Comparison of ENCODE assay signal across 1 cellular context in genomic region chr1:93672069-93672468, GRCh38.
TF ChIP-seq lines count a peak whose summit lies in the region.

No MANE protein-coding gene starts in this region.

TF ChIP-seq in HepG2, 621 proteins besides CTCF, POLR2A, EP300 and RAD21 (continued from another document and continues in another):
- no peak for TF ChIP-seq MZF1 (CRISPR knock-in tag; IDR thresholded peaks at IDR 0.05; ENCODE audit: borderline replicate concordance)
- no peak for TF ChIP-seq ZNF781 (CRISPR knock-in tag; IDR thresholded peaks at IDR 0.05; ENCODE audit: borderline replicate concordance, not compliant biosample characterization)
- TF ChIP-seq SNAI1 (CRISPR knock-in tag; IDR thresholded peaks at IDR 0.05; ENCODE audit: borderline replicate concordance), result no peak
- no peak for TF ChIP-seq AHR (CRISPR knock-in tag; IDR thresholded peaks at IDR 0.05)
- TF ChIP-seq HMG20A (CRISPR knock-in tag; IDR thresholded peaks at IDR 0.05; ENCODE audit: borderline replicate concordance), result no peak
- no peak for TF ChIP-seq FOXJ3 (CRISPR knock-in tag; IDR thresholded peaks at IDR 0.05; ENCODE audit: borderline replicate concordance)
- no peak for TF ChIP-seq ZNF446 (CRISPR knock-in tag; IDR thresholded peaks at IDR 0.05)
- no peak for TF ChIP-seq ELK4 (CRISPR knock-in tag; IDR thresholded peaks at IDR 0.05; ENCODE audit: borderline replicate concordance)
- peak; percentile 73 for TF ChIP-seq HNF4A (CRISPR knock-in tag; IDR thresholded peaks at IDR 0.05)
- no peak for TF ChIP-seq YEATS4 (CRISPR knock-in tag; IDR thresholded peaks at IDR 0.05; ENCODE audit: borderline replicate concordance)
- TF ChIP-seq ERF (CRISPR knock-in tag; IDR thresholded peaks at IDR 0.05), result no peak
- peak; percentile 13; the same call in 1 of the 2 replicates for TF ChIP-seq RXRB (CRISPR knock-in tag; IDR thresholded peaks at IDR 0.05; ENCODE audit: borderline replicate concordance)
- no peak for TF ChIP-seq SMAD9 (CRISPR knock-in tag; IDR thresholded peaks at IDR 0.05)
- TF ChIP-seq GLI4 (CRISPR knock-in tag; IDR thresholded peaks at IDR 0.05; ENCODE audit: borderline replicate concordance), result no peak
- TF ChIP-seq SMC3 (IDR thresholded peaks at IDR 0.05; ENCODE audit: low read length), result no peak
- TF ChIP-seq KAT8 (CRISPR knock-in tag; IDR thresholded peaks at IDR 0.05), result no peak
- no peak for TF ChIP-seq FOXA3 (CRISPR knock-in tag; IDR thresholded peaks at IDR 0.05)
- TF ChIP-seq NAIF1 (CRISPR knock-in tag; IDR thresholded peaks at IDR 0.05; ENCODE audit: borderline replicate concordance), result no peak
- TF ChIP-seq ZFP36 (IDR thresholded peaks at IDR 0.05; ENCODE audit: borderline replicate concordance, low read depth, low read length, partially characterized antibody), result no peak
- no peak for TF ChIP-seq ZNF577 (CRISPR knock-in tag; IDR thresholded peaks at IDR 0.05; ENCODE audit: borderline replicate concordance, low read depth)
- peak; percentile 62; the same call in 1 of the 2 replicates for TF ChIP-seq PATZ1 (CRISPR knock-in tag; IDR thresholded peaks at IDR 0.05)
- no peak for TF ChIP-seq IRF1 (CRISPR knock-in tag; IDR thresholded peaks at IDR 0.05; ENCODE audit: low read depth)
- no peak for TF ChIP-seq SOX13 (IDR thresholded peaks at IDR 0.05)
- peak in 1 of 2 experiments; percentile 39; a peak in 1 of 4 replicates for TF ChIP-seq SOX13 (CRISPR knock-in tag; conservative IDR thresholded peaks at IDR 0.05 in 1 of 2, IDR thresholded peaks at IDR 0.05 in 1 of 2)
- no peak for TF ChIP-seq CREB1 (IDR thresholded peaks at IDR 0.05)
- no peak for TF ChIP-seq CREB1 (CRISPR knock-in tag; IDR thresholded peaks at IDR 0.05)
- no peak for TF ChIP-seq KLF13 (CRISPR knock-in tag; IDR thresholded peaks at IDR 0.05)
- TF ChIP-seq POLR2AphosphoS2 (IDR thresholded peaks at IDR 0.05; ENCODE audit: low read depth, low read length), result no peak
- no peak for TF ChIP-seq SMARCC2 (IDR thresholded peaks at IDR 0.05)
- TF ChIP-seq NR2F6 (IDR thresholded peaks at IDR 0.05), result peak; percentile 31; the same call in 1 of the 2 replicates
- TF ChIP-seq NR2F6 (CRISPR knock-in tag; IDR thresholded peaks at IDR 0.05), result no peak
- no peak for TF ChIP-seq SYNCRIP (IDR thresholded peaks at IDR 0.05; ENCODE audit: insufficient read depth, low read depth, low read length)
- TF ChIP-seq ZNF660 (CRISPR knock-in tag; IDR thresholded peaks at IDR 0.05; ENCODE audit: borderline replicate concordance, low read depth), result no peak
- no peak for TF ChIP-seq SALL1 (CRISPR knock-in tag; IDR thresholded peaks at IDR 0.05)
- no peak for TF ChIP-seq ZBTB20 (CRISPR knock-in tag; IDR thresholded peaks at IDR 0.05; ENCODE audit: borderline replicate concordance, low read depth)
- TF ChIP-seq, protein P1, sequence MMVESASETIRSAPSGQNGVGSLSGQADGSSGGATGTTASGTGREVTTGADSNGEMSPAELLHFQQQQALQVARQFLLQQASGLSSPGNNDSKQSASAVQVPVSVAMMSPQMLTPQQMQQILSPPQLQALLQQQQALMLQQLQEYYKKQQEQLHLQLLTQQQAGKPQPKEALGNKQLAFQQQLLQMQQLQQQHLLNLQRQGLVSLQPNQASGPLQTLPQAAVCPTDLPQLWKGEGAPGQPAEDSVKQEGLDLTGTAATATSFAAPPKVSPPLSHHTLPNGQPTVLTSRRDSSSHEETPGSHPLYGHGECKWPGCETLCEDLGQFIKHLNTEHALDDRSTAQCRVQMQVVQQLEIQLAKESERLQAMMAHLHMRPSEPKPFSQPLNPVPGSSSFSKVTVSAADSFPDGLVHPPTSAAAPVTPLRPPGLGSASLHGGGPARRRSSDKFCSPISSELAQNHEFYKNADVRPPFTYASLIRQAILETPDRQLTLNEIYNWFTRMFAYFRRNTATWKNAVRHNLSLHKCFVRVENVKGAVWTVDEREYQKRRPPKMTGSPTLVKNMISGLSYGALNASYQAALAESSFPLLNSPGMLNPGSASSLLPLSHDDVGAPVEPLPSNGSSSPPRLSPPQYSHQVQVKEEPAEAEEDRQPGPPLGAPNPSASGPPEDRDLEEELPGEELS (CRISPR knock-in tag; IDR thresholded peaks at IDR 0.05), result peak; percentile 14; the same call in 1 of the 2 replicates
- no peak for TF ChIP-seq GPN1 (CRISPR knock-in tag; IDR thresholded peaks at IDR 0.05; ENCODE audit: borderline replicate concordance)
- TF ChIP-seq, protein P2, sequence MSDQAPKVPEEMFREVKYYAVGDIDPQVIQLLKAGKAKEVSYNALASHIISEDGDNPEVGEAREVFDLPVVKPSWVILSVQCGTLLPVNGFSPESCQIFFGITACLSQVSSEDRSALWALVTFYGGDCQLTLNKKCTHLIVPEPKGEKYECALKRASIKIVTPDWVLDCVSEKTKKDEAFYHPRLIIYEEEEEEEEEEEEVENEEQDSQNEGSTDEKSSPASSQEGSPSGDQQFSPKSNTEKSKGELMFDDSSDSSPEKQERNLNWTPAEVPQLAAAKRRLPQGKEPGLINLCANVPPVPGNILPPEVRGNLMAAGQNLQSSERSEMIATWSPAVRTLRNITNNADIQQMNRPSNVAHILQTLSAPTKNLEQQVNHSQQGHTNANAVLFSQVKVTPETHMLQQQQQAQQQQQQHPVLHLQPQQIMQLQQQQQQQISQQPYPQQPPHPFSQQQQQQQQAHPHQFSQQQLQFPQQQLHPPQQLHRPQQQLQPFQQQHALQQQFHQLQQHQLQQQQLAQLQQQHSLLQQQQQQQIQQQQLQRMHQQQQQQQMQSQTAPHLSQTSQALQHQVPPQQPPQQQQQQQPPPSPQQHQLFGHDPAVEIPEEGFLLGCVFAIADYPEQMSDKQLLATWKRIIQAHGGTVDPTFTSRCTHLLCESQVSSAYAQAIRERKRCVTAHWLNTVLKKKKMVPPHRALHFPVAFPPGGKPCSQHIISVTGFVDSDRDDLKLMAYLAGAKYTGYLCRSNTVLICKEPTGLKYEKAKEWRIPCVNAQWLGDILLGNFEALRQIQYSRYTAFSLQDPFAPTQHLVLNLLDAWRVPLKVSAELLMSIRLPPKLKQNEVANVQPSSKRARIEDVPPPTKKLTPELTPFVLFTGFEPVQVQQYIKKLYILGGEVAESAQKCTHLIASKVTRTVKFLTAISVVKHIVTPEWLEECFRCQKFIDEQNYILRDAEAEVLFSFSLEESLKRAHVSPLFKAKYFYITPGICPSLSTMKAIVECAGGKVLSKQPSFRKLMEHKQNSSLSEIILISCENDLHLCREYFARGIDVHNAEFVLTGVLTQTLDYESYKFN (CRISPR knock-in tag; conservative IDR thresholded peaks at IDR 0.05), result peak; percentile 57
- TF ChIP-seq HNF4G (IDR thresholded peaks at IDR 0.05; ENCODE audit: borderline replicate concordance, low read depth, low read length), result peak; percentile 14; the same call in 1 of the 2 replicates
- no peak for TF ChIP-seq HNF4G (CRISPR knock-in tag; IDR thresholded peaks at IDR 0.05; ENCODE audit: borderline replicate concordance, low read depth)
- TF ChIP-seq FOXK2 (IDR thresholded peaks at IDR 0.05), result no peak
- TF ChIP-seq MED1 (CRISPR knock-in tag; IDR thresholded peaks at IDR 0.05), result no peak
- peak; percentile 48 for TF ChIP-seq GATAD2A (CRISPR knock-in tag; IDR thresholded peaks at IDR 0.05)
- TF ChIP-seq ZNF441 (CRISPR knock-in tag; IDR thresholded peaks at IDR 0.05; ENCODE audit: borderline replicate concordance), result no peak
- TF ChIP-seq, protein P3, sequence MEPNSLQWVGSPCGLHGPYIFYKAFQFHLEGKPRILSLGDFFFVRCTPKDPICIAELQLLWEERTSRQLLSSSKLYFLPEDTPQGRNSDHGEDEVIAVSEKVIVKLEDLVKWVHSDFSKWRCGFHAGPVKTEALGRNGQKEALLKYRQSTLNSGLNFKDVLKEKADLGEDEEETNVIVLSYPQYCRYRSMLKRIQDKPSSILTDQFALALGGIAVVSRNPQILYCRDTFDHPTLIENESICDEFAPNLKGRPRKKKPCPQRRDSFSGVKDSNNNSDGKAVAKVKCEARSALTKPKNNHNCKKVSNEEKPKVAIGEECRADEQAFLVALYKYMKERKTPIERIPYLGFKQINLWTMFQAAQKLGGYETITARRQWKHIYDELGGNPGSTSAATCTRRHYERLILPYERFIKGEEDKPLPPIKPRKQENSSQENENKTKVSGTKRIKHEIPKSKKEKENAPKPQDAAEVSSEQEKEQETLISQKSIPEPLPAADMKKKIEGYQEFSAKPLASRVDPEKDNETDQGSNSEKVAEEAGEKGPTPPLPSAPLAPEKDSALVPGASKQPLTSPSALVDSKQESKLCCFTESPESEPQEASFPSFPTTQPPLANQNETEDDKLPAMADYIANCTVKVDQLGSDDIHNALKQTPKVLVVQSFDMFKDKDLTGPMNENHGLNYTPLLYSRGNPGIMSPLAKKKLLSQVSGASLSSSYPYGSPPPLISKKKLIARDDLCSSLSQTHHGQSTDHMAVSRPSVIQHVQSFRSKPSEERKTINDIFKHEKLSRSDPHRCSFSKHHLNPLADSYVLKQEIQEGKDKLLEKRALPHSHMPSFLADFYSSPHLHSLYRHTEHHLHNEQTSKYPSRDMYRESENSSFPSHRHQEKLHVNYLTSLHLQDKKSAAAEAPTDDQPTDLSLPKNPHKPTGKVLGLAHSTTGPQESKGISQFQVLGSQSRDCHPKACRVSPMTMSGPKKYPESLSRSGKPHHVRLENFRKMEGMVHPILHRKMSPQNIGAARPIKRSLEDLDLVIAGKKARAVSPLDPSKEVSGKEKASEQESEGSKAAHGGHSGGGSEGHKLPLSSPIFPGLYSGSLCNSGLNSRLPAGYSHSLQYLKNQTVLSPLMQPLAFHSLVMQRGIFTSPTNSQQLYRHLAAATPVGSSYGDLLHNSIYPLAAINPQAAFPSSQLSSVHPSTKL (CRISPR knock-in tag; IDR thresholded peaks at IDR 0.05), result peak; percentile 50; the same call in 1 of the 2 replicates
- TF ChIP-seq CENPT (CRISPR knock-in tag; IDR thresholded peaks at IDR 0.05; ENCODE audit: low read depth), result no peak
- TF ChIP-seq ELF3 (CRISPR knock-in tag; IDR thresholded peaks at IDR 0.05), result no peak
- TF ChIP-seq ZNF207 (IDR thresholded peaks at IDR 0.05; ENCODE audit: borderline replicate concordance), result no peak
- TF ChIP-seq DMAP1 (CRISPR knock-in tag; IDR thresholded peaks at IDR 0.05), result no peak
- TF ChIP-seq CREM (IDR thresholded peaks at IDR 0.05), result peak; percentile 28; the same call in 1 of the 2 replicates
- no peak for TF ChIP-seq CREM (CRISPR knock-in tag; IDR thresholded peaks at IDR 0.05)
- TF ChIP-seq, protein P4, sequence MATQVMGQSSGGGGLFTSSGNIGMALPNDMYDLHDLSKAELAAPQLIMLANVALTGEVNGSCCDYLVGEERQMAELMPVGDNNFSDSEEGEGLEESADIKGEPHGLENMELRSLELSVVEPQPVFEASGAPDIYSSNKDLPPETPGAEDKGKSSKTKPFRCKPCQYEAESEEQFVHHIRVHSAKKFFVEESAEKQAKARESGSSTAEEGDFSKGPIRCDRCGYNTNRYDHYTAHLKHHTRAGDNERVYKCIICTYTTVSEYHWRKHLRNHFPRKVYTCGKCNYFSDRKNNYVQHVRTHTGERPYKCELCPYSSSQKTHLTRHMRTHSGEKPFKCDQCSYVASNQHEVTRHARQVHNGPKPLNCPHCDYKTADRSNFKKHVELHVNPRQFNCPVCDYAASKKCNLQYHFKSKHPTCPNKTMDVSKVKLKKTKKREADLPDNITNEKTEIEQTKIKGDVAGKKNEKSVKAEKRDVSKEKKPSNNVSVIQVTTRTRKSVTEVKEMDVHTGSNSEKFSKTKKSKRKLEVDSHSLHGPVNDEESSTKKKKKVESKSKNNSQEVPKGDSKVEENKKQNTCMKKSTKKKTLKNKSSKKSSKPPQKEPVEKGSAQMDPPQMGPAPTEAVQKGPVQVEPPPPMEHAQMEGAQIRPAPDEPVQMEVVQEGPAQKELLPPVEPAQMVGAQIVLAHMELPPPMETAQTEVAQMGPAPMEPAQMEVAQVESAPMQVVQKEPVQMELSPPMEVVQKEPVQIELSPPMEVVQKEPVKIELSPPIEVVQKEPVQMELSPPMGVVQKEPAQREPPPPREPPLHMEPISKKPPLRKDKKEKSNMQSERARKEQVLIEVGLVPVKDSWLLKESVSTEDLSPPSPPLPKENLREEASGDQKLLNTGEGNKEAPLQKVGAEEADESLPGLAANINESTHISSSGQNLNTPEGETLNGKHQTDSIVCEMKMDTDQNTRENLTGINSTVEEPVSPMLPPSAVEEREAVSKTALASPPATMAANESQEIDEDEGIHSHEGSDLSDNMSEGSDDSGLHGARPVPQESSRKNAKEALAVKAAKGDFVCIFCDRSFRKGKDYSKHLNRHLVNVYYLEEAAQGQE (IDR thresholded peaks at IDR 0.05; ENCODE audit: borderline replicate concordance in 1 of 2, low read depth in 1 of 2, low read length in 2 of 2), result no peak
- no peak for TF ChIP-seq MTF2 (CRISPR knock-in tag; IDR thresholded peaks at IDR 0.05; ENCODE audit: borderline replicate concordance)
- TF ChIP-seq PPARG (CRISPR knock-in tag; conservative IDR thresholded peaks at IDR 0.05), result peak; percentile 62; the same call in 1 of the 2 replicates
- TF ChIP-seq ZKSCAN5 (CRISPR knock-in tag; IDR thresholded peaks at IDR 0.05), result no peak
